ENCODE assay signal across 7 cellular contexts in the genomic region with DNA sequence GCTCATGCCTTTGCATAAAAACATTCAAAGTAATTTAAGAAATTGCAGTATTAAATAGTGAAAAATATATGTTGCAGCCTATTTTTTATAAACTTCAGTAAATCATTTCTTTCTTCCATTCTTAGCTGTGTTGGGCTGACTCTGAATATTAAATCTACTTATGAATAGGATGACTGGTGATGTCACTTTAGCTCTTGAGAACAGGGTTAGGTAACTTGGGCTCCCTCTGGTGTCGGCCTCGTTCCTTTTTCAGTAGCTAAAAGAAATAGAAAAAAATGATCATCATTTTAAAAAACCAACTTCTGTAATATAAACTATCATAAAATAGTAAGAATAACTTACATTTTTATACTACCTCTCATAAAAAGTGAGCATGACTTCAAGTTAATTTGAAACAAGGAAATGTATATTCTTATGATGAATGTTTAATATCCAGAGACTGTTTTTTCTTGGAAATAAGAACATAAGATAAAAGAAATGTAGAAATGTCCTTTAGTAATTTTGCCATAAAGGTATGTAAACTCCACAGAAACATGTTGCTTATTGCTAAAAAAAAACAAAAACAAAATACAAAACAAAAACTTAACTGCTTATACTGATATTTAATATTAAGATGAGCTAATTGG. TPM values are rescaled to one million over a fixed set of nuclear protein-coding genes. Genes with fewer than 3 reads are reported as not detected.
DNase-seq lines count a peak whose midpoint lies in the region; ATAC-seq, FAIRE-seq and TF ChIP-seq lines count a peak whose summit lies in the region.

No MANE protein-coding gene starts in this region.

- no peaks in the 10 kb centered on the region for H3K4me1 ChIP-seq in endothelial cell of umbilical vein (ENCODE audit: control insufficient read depth, extremely low read depth, insufficient read depth, low read length)

- H3K4me1 Mint-ChIP-seq in nephron: peaks cover 13% of the 10 kb centered on the region

- H3K36me3 ChIP-seq in endothelial cell of umbilical vein (ENCODE audit: control insufficient read depth in 2 of 2, extremely low read depth in 1 of 2, insufficient read depth in 2 of 2, low read length in 2 of 2): no peaks in the 10 kb centered on the region

- no peaks in the 10 kb centered on the region for H3K9me3 ChIP-seq in endothelial cell of umbilical vein (replicated peaks; ENCODE audit: control insufficient read depth, insufficient read depth, low read length)

- H3K27me3 Mint-ChIP-seq in nephron (ENCODE audit: low read depth): no peaks in the 10 kb centered on the region

- dilution Hi-C loops in endothelial cell of umbilical vein (cut with MboI; ENCODE audit: extremely low pct_ligation_motif_present, low sequenced_read_pairs): no loop called here

- no peak for FAIRE-seq in endothelial cell of umbilical vein (lab: Jason Lieb, UNC)

- TF ChIP-seq CTCF in GM12864 (IDR thresholded peaks at IDR 0.05; ENCODE audit: low read depth, low read length, missing control alignments) (peak; percentile 3), RWPE1 (conservative IDR thresholded peaks at IDR 0.05; ENCODE audit: low read depth) (peak; percentile 44), endothelial cell of umbilical vein (IDR thresholded peaks at IDR 0.05; ENCODE audit: extremely low read depth in 1 of 2, insufficient read depth in 1 of 2, low read depth in 1 of 2, low read length in 2 of 2) (peak; percentile 22 to 27), nephron (IDR thresholded peaks at IDR 0.05; ENCODE audit: unreplicated experiment in 3 of 3) (peak; percentile 51 to 67 (median 62))

- DNase-seq in GM12864 (ENCODE audit: low read depth) (no peak), LHCN-M2 (ENCODE audit: low read depth) (peak; percentile 27), RWPE1 (ENCODE audit: low spot score) (peak; percentile 40), endothelial cell of umbilical vein (ENCODE audit: low read depth, low spot score) (peak; percentile 23)
- DNase-seq in activated CD8-positive, alpha-beta memory T cell treated with anti-CD3 and anti-CD28 coated beads, Interleukin-2, amount 50 U/mL, for 48 hours: no peak

- no peak overlapping the region for H3K27ac Mint-ChIP-seq in nephron

- CTCF ChIA-PET in RWPE1 (lab: Yijun Ruan, JAX): interaction anchor here (0.5 to 0.7 kb wide), 6 partner anchors 276 to 1694 kb away, joined by 3 to 5 read pairs (median 3); no protein-coding TSS in a partner anchor
- CTCF ChIA-PET in endothelial cell of umbilical vein (lab: Charles Lee): interaction anchor here (0.9 kb wide), 1 partner anchor 931 kb away, joined by 3 read pairs; no protein-coding TSS in a partner anchor

- intact Hi-C loops in endothelial cell of umbilical vein (cut with micrococcal nuclease): no loop called here

- no peak overlapping the region for H2AFZ ChIP-seq in endothelial cell of umbilical vein (ENCODE audit: low read depth, low read length)

- no TSS peak for BruUV-seq in endothelial cell of umbilical vein (replicated peaks; lab: Mats Ljungman, UMichigan)

- no peak overlapping the region for H3K4me2 ChIP-seq in endothelial cell of umbilical vein (ENCODE audit: insufficient read depth, low read length)

- TF ChIP-seq POLR2A in endothelial cell of umbilical vein (IDR thresholded peaks at IDR 0.05; ENCODE audit: low read depth, low read length): no peak

- no peaks in the 10 kb centered on the region for H3K27me3 ChIP-seq in endothelial cell of umbilical vein (ENCODE audit: control insufficient read depth in 2 of 2, insufficient read depth in 2 of 2, low read length in 2 of 2)

- H3K27ac ChIP-seq in RWPE1 (no peak overlapping the region), endothelial cell of umbilical vein (ENCODE audit: insufficient read depth, low read depth, low read length) (no peak overlapping the region)

- no peaks in the 10 kb centered on the region for H4K20me1 ChIP-seq in endothelial cell of umbilical vein (replicated peaks; ENCODE audit: control insufficient read depth, extremely low read depth, insufficient read depth, low read length)

- H3K79me2 ChIP-seq in endothelial cell of umbilical vein (ENCODE audit: control insufficient read depth, insufficient read depth, low read length): no peaks in the 10 kb centered on the region

- H3K9me3 Mint-ChIP-seq in nephron: peaks cover 4% of the 10 kb centered on the region

- H3K9me1 ChIP-seq in endothelial cell of umbilical vein (replicated peaks; ENCODE audit: control insufficient read depth, extremely low read depth, insufficient read depth, low read length): no peaks in the 10 kb centered on the region

- POLR2A ChIA-PET in RWPE1 (lab: Yijun Ruan, JAX; ENCODE audit: low non-redundant PET): no interaction called here
- POLR2A ChIA-PET in endothelial cell of umbilical vein (lab: Charles Lee): no interaction called here

- no peaks in the 10 kb centered on the region for H3K36me3 Mint-ChIP-seq in nephron (ENCODE audit: low read depth)

- H3K9ac ChIP-seq in endothelial cell of umbilical vein (replicated peaks; ENCODE audit: extremely low read depth, insufficient read depth, low read length): no peak overlapping the region

- H3K4me3 ChIP-seq in GM12864 (ENCODE audit: low read depth, low read length) (no peak overlapping the region), endothelial cell of umbilical vein (replicated peaks in 1 of 3; ENCODE audit: insufficient read depth in 1 of 3, low read depth in 1 of 3, low read length in 3 of 3) (no peak overlapping the region)

- no peak overlapping the region for H3K4me3 Mint-ChIP-seq in nephron

- no peak for ATAC-seq in HG02884 (IDR thresholded peaks at IDR 0.05; ENCODE audit: unreplicated experiment)

TF ChIP-seq in endothelial cell of umbilical vein, 7 proteins besides CTCF, POLR2A, EP300 and RAD21:
- TF ChIP-seq GATA2 (IDR thresholded peaks at IDR 0.05; ENCODE audit: insufficient read depth, insufficient read length, low read depth, low read length): no peak

RNA-seq across cellular contexts. Expression of a gene that starts 26.8 kb away (rescaled TPM):
- 0.40 and 0.51 TPM in 2 replicates for total RNA-seq in LHCN-M2 (2014; rRNA removed)
- 0.18 TPM for polyA plus RNA-seq in LHCN-M2 (2012)
- total RNA-seq in endothelial cell of umbilical vein: 0.27 and 1.4 TPM in 2 replicates
- 0.08 and 0.11 TPM in 2 replicates for polyA plus RNA-seq in endothelial cell of umbilical vein
- polyA plus RNA-seq in endothelial cell of umbilical vein (2011; cell fraction: cytosol; rRNA removed): 0.15 and 0.18 TPM in 2 replicates
- 0.12 and 0.32 TPM in 2 replicates for polyA plus RNA-seq in endothelial cell of umbilical vein (2011; cell fraction: nucleus; rRNA removed)
- 0.98 and 1.5 TPM in 2 replicates for polyA plus RNA-seq in endothelial cell of umbilical vein (2012)
- 0.53 and 3.3 TPM in 2 replicates for polyA minus RNA-seq in endothelial cell of umbilical vein
- polyA minus RNA-seq in endothelial cell of umbilical vein (2011; cell fraction: cytosol; rRNA and poly(A)+ RNA removed): 0.61 TPM
- polyA minus RNA-seq in endothelial cell of umbilical vein (2011; cell fraction: nucleus; rRNA and poly(A)+ RNA removed): 0.34 and 0.63 TPM in 2 replicates

Comparison
In these comparisons a context has a peak if more than half of its experiments do, and no peak if none do; other contexts are left out.
1. DNase-seq: peak in LHCN-M2 (single experiment), RWPE1 (single experiment) and endothelial cell of umbilical vein (single experiment); none in GM12864 (single experiment) and activated CD8-positive, alpha-beta memory T cell treated with anti-CD3 and anti-CD28 coated beads, Interleukin-2, amount 50 U/mL, for 48 hours (single experiment).
2. CTCF ChIP-seq: peak in every context shown above with its lines; median percentile 62 in nephron; 44 in RWPE1; 24 in endothelial cell of umbilical vein; 3 in GM12864.